Comparison of ENCODE assay signal across 8 cellular contexts in the genomic region with DNA sequence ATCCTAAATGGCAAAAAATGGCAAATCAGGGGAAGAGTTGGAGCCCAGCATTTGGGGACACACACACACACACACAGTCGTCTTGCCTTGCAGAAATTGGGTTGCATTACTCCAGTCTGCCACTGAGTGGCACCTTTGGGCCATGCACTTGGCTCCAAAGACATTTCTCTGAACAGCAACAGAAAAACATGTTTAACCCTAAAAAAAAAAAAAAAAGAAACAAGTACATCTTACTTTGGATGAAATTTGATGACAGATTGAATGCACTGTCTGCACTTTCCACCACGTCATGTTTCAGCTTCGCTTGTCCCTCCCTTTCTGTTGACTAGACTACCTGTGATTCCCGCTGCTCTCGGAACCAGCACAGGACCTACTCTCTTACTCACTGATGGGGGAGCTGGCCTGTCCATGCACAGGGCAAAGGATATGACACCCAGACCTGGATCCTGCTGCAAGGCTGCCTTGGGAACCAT.
DNase-seq lines count a peak whose midpoint lies in the region; ATAC-seq and TF ChIP-seq lines count a peak whose summit lies in the region.

No MANE protein-coding gene starts in this region.

- peaks cover 25% of the 10 kb centered on the region for H3K9me3 Mint-ChIP-seq in WTC11

- TF ChIP-seq CTCF in WTC11 (IDR thresholded peaks at IDR 0.05): peak; percentile 60; the same call in 1 of the 2 replicates

- peaks cover 3% of the 10 kb centered on the region; the same call in 1 of the 2 replicates for H3K4me1 Mint-ChIP-seq in WTC11

- no peaks in the 10 kb centered on the region for H3K27me3 Mint-ChIP-seq in WTC11 (ENCODE audit: low read depth)

- peak; percentile 8 for DNase-seq in NCI-H1436 (lab: John Stamatoyannopoulos, UW)
- no peak for DNase-seq in NCI-H1436 treated with DMSO at 0.1 percent for 48 hours (lab: John Stamatoyannopoulos, UW)
- DNase-seq in NCI-H1417 treated with DMSO at 0.1 percent for 48 hours (lab: John Stamatoyannopoulos, UW): peak; percentile 1
- peak; percentile 75 for DNase-seq in WTC11 (ENCODE audit: low spot score)
- peak; percentile 68 for DNase-seq in central memory CD4-positive, alpha-beta T cell
- DNase-seq in left colon: peak; percentile 49 to 72
- peak; percentile 77 for DNase-seq in stimulated activated CD4-positive, alpha-beta T cell treated with anti-CD3 and anti-CD28 coated beads, Interleukin-4, amount 100 ng/mL, for 24 hours

- ATAC-seq in WTC11: peak; percentile 74
- ATAC-seq in left colon: peak; percentile 82
- ATAC-seq in HG02571 (IDR thresholded peaks at IDR 0.05; ENCODE audit: unreplicated experiment): no peak

- H3K4me3 Mint-ChIP-seq in WTC11: no peak overlapping the region

- CTCF ChIA-PET in WTC11 (lab: Charles Lee): interaction anchor here (0.6 to 2.1 kb wide), 23 partner anchors 8 to 432 kb away, joined by 3 to 22 read pairs (median 3); a partner anchor contains a TSS

- no peak overlapping the region for H3K27ac Mint-ChIP-seq in WTC11

- intact Hi-C loops in left colon (cut with DNase I, micrococcal nuclease): loop anchor here (2.0 to 5.0 kb wide), 3 partner anchors 385 to 432 kb away; no protein-coding TSS in a partner anchor

- POLR2A ChIA-PET in WTC11 (lab: Charles Lee): interaction anchor here (0.7 kb wide), 1 partner anchor 28 kb away, joined by 3 read pairs; no protein-coding TSS in a partner anchor

- H3K36me3 Mint-ChIP-seq in WTC11: peaks cover 6% of the 10 kb centered on the region; the same call in 1 of the 2 replicates

TF ChIP-seq in WTC11, 78 proteins besides CTCF, POLR2A, EP300 and RAD21:
- TF ChIP-seq, protein P1, sequence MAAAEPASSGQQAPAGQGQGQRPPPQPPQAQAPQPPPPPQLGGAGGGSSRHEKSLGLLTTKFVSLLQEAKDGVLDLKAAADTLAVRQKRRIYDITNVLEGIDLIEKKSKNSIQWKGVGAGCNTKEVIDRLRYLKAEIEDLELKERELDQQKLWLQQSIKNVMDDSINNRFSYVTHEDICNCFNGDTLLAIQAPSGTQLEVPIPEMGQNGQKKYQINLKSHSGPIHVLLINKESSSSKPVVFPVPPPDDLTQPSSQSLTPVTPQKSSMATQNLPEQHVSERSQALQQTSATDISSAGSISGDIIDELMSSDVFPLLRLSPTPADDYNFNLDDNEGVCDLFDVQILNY (CRISPR knock-in tag; IDR thresholded peaks at IDR 0.05): no peak
- no peak for TF ChIP-seq ATF1 (CRISPR knock-in tag; IDR thresholded peaks at IDR 0.05)
- TF ChIP-seq, protein P2, sequence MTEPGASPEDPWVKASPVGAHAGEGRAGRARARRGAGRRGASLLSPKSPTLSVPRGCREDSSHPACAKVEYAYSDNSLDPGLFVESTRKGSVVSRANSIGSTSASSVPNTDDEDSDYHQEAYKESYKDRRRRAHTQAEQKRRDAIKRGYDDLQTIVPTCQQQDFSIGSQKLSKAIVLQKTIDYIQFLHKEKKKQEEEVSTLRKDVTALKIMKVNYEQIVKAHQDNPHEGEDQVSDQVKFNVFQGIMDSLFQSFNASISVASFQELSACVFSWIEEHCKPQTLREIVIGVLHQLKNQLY (CRISPR knock-in tag; IDR thresholded peaks at IDR 0.05): no peak
- no peak for TF ChIP-seq TP53 (CRISPR knock-in tag; IDR thresholded peaks at IDR 0.05)
- no peak for TF ChIP-seq ELF4 (CRISPR knock-in tag; IDR thresholded peaks at IDR 0.05; ENCODE audit: low read depth)
- TF ChIP-seq NFATC4 (CRISPR knock-in tag; IDR thresholded peaks at IDR 0.05): no peak
- TF ChIP-seq, protein P3, sequence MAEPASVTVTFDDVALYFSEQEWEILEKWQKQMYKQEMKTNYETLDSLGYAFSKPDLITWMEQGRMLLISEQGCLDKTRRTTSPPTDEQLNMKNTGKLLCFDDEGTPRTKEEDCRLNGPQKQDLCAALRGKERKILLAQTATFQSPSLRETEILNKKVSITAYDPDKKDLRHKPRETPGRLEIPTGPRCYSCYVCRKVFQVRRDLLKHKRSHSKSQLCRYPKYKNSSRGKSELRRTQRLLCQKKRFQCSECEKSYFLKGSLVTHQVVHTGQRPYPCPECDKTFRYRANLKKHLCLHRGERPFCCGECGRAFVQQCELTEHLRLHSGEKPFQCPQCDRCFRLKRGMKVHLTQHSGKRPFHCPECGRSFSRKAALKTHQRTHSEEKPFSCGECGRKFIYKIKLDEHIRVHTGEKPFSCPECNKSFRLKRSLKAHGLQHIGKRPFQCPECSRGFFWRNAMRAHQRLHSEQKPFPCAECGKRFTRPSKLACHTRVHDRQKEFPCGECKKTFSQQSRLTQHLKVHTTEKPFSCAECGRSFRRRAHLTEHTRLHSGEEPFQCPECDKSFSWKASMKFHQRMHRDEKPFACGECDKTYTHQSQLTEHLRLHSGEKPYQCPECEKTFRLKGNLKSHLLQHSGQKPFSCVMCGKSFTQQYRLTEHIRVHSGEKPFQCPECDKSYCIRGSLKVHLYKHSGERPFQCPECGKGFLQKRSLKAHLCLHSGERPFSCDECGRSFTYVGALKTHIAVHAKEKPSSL (CRISPR knock-in tag; conservative IDR thresholded peaks at IDR 0.05): no peak
- no peak for TF ChIP-seq ZNF396 (CRISPR knock-in tag; IDR thresholded peaks at IDR 0.05; ENCODE audit: borderline replicate concordance)
- TF ChIP-seq FOXK1 (CRISPR knock-in tag; IDR thresholded peaks at IDR 0.05): no peak
- TF ChIP-seq EMX1 (CRISPR knock-in tag; IDR thresholded peaks at IDR 0.05): no peak
- TF ChIP-seq, protein P4, sequence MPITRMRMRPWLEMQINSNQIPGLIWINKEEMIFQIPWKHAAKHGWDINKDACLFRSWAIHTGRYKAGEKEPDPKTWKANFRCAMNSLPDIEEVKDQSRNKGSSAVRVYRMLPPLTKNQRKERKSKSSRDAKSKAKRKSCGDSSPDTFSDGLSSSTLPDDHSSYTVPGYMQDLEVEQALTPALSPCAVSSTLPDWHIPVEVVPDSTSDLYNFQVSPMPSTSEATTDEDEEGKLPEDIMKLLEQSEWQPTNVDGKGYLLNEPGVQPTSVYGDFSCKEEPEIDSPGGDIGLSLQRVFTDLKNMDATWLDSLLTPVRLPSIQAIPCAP (CRISPR knock-in tag; IDR thresholded peaks at IDR 0.05): no peak
- TF ChIP-seq, protein P5, sequence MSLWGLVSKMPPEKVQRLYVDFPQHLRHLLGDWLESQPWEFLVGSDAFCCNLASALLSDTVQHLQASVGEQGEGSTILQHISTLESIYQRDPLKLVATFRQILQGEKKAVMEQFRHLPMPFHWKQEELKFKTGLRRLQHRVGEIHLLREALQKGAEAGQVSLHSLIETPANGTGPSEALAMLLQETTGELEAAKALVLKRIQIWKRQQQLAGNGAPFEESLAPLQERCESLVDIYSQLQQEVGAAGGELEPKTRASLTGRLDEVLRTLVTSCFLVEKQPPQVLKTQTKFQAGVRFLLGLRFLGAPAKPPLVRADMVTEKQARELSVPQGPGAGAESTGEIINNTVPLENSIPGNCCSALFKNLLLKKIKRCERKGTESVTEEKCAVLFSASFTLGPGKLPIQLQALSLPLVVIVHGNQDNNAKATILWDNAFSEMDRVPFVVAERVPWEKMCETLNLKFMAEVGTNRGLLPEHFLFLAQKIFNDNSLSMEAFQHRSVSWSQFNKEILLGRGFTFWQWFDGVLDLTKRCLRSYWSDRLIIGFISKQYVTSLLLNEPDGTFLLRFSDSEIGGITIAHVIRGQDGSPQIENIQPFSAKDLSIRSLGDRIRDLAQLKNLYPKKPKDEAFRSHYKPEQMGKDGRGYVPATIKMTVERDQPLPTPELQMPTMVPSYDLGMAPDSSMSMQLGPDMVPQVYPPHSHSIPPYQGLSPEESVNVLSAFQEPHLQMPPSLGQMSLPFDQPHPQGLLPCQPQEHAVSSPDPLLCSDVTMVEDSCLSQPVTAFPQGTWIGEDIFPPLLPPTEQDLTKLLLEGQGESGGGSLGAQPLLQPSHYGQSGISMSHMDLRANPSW (CRISPR knock-in tag; conservative IDR thresholded peaks at IDR 0.05; ENCODE audit: low read depth): no peak
- TF ChIP-seq NFYB (CRISPR knock-in tag; conservative IDR thresholded peaks at IDR 0.05; ENCODE audit: low read depth): no peak
- TF ChIP-seq, protein P6, sequence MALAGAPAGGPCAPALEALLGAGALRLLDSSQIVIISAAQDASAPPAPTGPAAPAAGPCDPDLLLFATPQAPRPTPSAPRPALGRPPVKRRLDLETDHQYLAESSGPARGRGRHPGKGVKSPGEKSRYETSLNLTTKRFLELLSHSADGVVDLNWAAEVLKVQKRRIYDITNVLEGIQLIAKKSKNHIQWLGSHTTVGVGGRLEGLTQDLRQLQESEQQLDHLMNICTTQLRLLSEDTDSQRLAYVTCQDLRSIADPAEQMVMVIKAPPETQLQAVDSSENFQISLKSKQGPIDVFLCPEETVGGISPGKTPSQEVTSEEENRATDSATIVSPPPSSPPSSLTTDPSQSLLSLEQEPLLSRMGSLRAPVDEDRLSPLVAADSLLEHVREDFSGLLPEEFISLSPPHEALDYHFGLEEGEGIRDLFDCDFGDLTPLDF (CRISPR knock-in tag; IDR thresholded peaks at IDR 0.05): no peak
- TF ChIP-seq JAZF1 (CRISPR knock-in tag; IDR thresholded peaks at IDR 0.05): no peak
- TF ChIP-seq NR2C2 (CRISPR knock-in tag; IDR thresholded peaks at IDR 0.05): no peak
- TF ChIP-seq CREM (CRISPR knock-in tag; IDR thresholded peaks at IDR 0.05): no peak
